Comparison of ENCODE assay signal across 28 cellular contexts in the genomic region with DNA sequence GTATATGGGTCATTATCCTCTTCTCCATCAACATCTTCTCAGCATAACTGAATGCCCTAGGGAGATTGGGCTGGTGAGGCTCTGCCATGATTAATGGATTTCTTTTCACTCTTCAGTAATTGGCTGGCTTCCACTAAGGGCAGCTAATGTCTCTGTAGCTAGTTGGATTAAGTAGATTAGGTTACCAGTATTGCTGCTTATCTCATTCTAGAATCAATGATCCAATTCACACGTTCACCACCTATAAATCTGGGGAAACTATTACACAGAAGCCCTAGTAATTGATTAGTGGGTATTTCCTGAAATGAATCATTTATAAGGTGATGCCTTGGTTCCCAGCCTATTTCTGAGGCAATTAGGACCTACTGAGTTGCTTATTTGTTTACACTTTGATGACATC.
DNase-seq lines count a peak whose midpoint lies in the region; ATAC-seq lines count a peak whose summit lies in the region.
"Had no signal": no experiment of that assay in that cellular context is flagged by ENCODE, and none has a peak within 500 bp of the region (broad histone marks: within the 10 kb centered on the region; RNA-seq: fewer than 3 reads in every experiment).

No MANE protein-coding gene starts in this region.

- H3K4me3 Mint-ChIP-seq in stimulated activated effector memory CD8-positive, alpha-beta T cell treated with anti-CD3 and anti-CD28 coated beads, Interleukin-12 subunit alpha, Interleukin-12 subunit beta, amount 100 ng/mL, for 72 hours = no peak overlapping the region
- H3K4me3 Mint-ChIP-seq: activated T-cell treated with anti-CD3 and anti-CD28 coated beads, Interleukin-2, amount 50 U/mL, for 72 hours; CD4-positive, CD25-positive, alpha-beta regulatory T cell; IgD-negative memory B cell; neural crest cell; T-cell had no signal

- no peak for ATAC-seq in GM18861 (IDR thresholded peaks at IDR 0.05; ENCODE audit: unreplicated experiment)
- ATAC-seq in stimulated activated effector memory CD8-positive, alpha-beta T cell treated with anti-CD3 and anti-CD28 coated beads, Interleukin-12 subunit alpha, Interleukin-12 subunit beta, amount 100 ng/mL, for 72 hours = no peak
- ATAC-seq: activated T-cell treated with anti-CD3 and anti-CD28 coated beads, Interleukin-2, amount 50 U/mL, for 72 hours; GM12878; T-cell had no signal

- DNase-seq in NCI-H345 (lab: John Stamatoyannopoulos, UW) (peak; percentile 1), NCI-H345 treated with DMSO at 0.1 percent for 48 hours (lab: John Stamatoyannopoulos, UW; ENCODE audit: unreplicated experiment) (no peak), NCI-H524 treated with DMSO at 0.1 percent for 48 hours (lab: John Stamatoyannopoulos, UW) (peak; percentile 54), dermis blood vessel endothelial cell (peak; percentile 39), renal cortical epithelial cell (ENCODE audit: low read depth) (peak; percentile 41), GOT3 (lab: John Stamatoyannopoulos, UW) (no peak)
- DNase-seq in stimulated activated effector memory CD8-positive, alpha-beta T cell treated with anti-CD3 and anti-CD28 coated beads, Interleukin-12 subunit alpha, Interleukin-12 subunit beta, amount 100 ng/mL, for 72 hours (ENCODE audit: low spot score in 2 of 2) = no peak
- DNase-seq: activated CD4-positive, alpha-beta T cell treated with anti-CD3 and anti-CD28 coated beads, Interleukin-2, amount 50 U/mL, for 4 hours; activated CD4-positive, CD25-positive, alpha-beta regulatory T cell; activated naive CD4-positive, alpha-beta T cell treated with Interleukin-2 at 50 U/mL for 16 hours; activated T-cell treated with anti-CD3 and anti-CD28 coated beads, Interleukin-2, amount 50 U/mL, for 72 hours; brain microvascular endothelial cell; CD4-positive, CD25-positive, alpha-beta regulatory T cell; effector CD4-positive, alpha-beta T cell; EL; erythroblast; GM23248; NCI-H1092; NCI-H187 treated with DMSO at 0.1 percent for 48 hours; posterior cingulate gyrus; SHP77 treated with DMSO at 0.1 percent for 48 hours; sigmoid colon; stimulated activated naive CD4-positive, alpha-beta T cell treated with Interleukin-2 at 50 U/mL for 16 hours; T-cell had no signal

- H3K9me3 Mint-ChIP-seq in stimulated activated effector memory CD8-positive, alpha-beta T cell treated with anti-CD3 and anti-CD28 coated beads, Interleukin-12 subunit alpha, Interleukin-12 subunit beta, amount 100 ng/mL, for 72 hours = no peaks in the 10 kb centered on the region
- H3K9me3 Mint-ChIP-seq: activated T-cell treated with anti-CD3 and anti-CD28 coated beads, Interleukin-2, amount 50 U/mL, for 72 hours; IgD-negative memory B cell; neural crest cell; T-cell had no signal

- H3K4me1 Mint-ChIP-seq in stimulated activated effector memory CD8-positive, alpha-beta T cell treated with anti-CD3 and anti-CD28 coated beads, Interleukin-12 subunit alpha, Interleukin-12 subunit beta, amount 100 ng/mL, for 72 hours = no peaks in the 10 kb centered on the region
- H3K4me1 Mint-ChIP-seq: CD4-positive, CD25-positive, alpha-beta regulatory T cell; IgD-negative memory B cell; T-cell had no signal

- no peaks in the 10 kb centered on the region for H3K36me3 Mint-ChIP-seq in stimulated activated effector memory CD8-positive, alpha-beta T cell treated with anti-CD3 and anti-CD28 coated beads, Interleukin-12 subunit alpha, Interleukin-12 subunit beta, amount 100 ng/mL, for 72 hours
- H3K36me3 Mint-ChIP-seq: CD4-positive, CD25-positive, alpha-beta regulatory T cell; IgD-negative memory B cell; T-cell had no signal

- H3K27ac Mint-ChIP-seq in stimulated activated effector memory CD8-positive, alpha-beta T cell treated with anti-CD3 and anti-CD28 coated beads, Interleukin-12 subunit alpha, Interleukin-12 subunit beta, amount 100 ng/mL, for 72 hours = no peak overlapping the region
- H3K27ac Mint-ChIP-seq: activated T-cell treated with anti-CD3 and anti-CD28 coated beads, Interleukin-2, amount 50 U/mL, for 72 hours; CD4-positive, CD25-positive, alpha-beta regulatory T cell; IgD-negative memory B cell; T-cell had no signal

Comparison
In these comparisons a context has a peak if more than half of its experiments do, and no peak if none do; other contexts are left out.
1. DNase-seq: peak in NCI-H345 (single experiment), NCI-H524 treated with DMSO at 0.1 percent for 48 hours (single experiment), dermis blood vessel endothelial cell (single experiment) and renal cortical epithelial cell (single experiment); none in NCI-H345 treated with DMSO at 0.1 percent for 48 hours (single experiment), stimulated activated effector memory CD8-positive, alpha-beta T cell treated with anti-CD3 and anti-CD28 coated beads, Interleukin-12 subunit alpha, Interleukin-12 subunit beta, amount 100 ng/mL, for 72 hours (0 of 2) and GOT3 (single experiment).